In the genomic region with DNA sequence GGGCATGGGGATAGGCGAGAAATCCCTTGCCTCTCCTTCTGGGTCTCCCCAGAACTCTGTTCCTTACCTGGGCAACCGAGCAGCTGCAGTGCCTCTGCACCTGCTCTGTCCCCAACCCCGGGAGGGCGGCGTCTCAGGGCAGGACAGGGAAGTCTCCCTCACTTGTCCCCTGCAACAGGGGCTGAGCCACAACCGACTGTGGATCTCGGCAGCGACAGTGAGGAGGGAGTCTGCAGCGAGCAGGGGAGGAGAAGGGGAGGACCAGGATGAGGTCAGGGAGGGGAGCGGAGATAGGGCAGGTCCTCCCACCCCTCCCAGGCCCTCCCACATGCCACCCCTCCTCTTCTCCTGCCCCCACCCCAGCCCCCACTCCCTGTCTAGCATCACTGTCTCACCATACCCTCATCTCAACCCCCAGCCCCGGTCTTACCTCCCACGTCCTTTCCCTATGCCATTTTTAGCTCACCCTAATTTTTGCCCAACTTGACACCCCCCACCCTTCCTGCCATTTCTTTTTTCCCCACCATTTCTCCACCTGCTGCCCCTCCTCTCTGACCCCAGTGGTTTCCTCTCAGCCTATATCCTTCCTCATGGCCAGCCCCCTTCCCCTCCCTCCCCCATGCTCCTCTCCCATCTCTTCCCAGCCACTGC, we compare ENCODE assay signal across 9 cellular contexts. TPM values are rescaled to one million over a fixed set of nuclear protein-coding genes. Genes with fewer than 3 reads are reported as not detected.
A peak's percentile ranks its signal among the peaks of the same experiment; 100 is the strongest.
DNase-seq lines count a peak whose midpoint lies in the region; ATAC-seq and TF ChIP-seq lines count a peak whose summit lies in the region.
"Had no signal": no experiment of that assay in that cellular context is flagged by ENCODE, and none has a peak within 500 bp of the region (broad histone marks: within the 10 kb centered on the region; RNA-seq: fewer than 3 reads in every experiment).

A gene with protein sequence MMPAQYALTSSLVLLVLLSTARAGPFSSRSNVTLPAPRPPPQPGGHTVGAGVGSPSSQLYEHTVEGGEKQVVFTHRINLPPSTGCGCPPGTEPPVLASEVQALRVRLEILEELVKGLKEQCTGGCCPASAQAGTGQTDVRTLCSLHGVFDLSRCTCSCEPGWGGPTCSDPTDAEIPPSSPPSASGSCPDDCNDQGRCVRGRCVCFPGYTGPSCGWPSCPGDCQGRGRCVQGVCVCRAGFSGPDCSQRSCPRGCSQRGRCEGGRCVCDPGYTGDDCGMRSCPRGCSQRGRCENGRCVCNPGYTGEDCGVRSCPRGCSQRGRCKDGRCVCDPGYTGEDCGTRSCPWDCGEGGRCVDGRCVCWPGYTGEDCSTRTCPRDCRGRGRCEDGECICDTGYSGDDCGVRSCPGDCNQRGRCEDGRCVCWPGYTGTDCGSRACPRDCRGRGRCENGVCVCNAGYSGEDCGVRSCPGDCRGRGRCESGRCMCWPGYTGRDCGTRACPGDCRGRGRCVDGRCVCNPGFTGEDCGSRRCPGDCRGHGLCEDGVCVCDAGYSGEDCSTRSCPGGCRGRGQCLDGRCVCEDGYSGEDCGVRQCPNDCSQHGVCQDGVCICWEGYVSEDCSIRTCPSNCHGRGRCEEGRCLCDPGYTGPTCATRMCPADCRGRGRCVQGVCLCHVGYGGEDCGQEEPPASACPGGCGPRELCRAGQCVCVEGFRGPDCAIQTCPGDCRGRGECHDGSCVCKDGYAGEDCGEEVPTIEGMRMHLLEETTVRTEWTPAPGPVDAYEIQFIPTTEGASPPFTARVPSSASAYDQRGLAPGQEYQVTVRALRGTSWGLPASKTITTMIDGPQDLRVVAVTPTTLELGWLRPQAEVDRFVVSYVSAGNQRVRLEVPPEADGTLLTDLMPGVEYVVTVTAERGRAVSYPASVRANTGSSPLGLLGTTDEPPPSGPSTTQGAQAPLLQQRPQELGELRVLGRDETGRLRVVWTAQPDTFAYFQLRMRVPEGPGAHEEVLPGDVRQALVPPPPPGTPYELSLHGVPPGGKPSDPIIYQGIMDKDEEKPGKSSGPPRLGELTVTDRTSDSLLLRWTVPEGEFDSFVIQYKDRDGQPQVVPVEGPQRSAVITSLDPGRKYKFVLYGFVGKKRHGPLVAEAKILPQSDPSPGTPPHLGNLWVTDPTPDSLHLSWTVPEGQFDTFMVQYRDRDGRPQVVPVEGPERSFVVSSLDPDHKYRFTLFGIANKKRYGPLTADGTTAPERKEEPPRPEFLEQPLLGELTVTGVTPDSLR (N-terminal part only) (minus strand): TSS at position 225 of the 651 bp plus-strand sequence. CDS start 11,140 bp downstream, outside the sequence.

- H3K36me3 Mint-ChIP-seq in CD8-positive, alpha-beta T cell: peaks cover 9% of the 10 kb centered on the region
- peaks cover 2% of the 10 kb centered on the region for H3K36me3 Mint-ChIP-seq in progenitor cell of endocrine pancreas (ENCODE audit: insufficient read depth)

- H3K4me1 Mint-ChIP-seq in CD8-positive, alpha-beta T cell (ENCODE audit: low read depth): peaks cover 26% of the 10 kb centered on the region
- H3K4me1 Mint-ChIP-seq in progenitor cell of endocrine pancreas (ENCODE audit: low read depth): peaks cover 14% of the 10 kb centered on the region

- no peak for TF ChIP-seq RAD21 in SK-N-SH (IDR thresholded peaks at IDR 0.05; ENCODE audit: low read length)

- no peak for TF ChIP-seq EP300 in SK-N-SH (IDR thresholded peaks at IDR 0.05; ENCODE audit: borderline replicate concordance in 1 of 2, low read depth in 1 of 2, low read length in 1 of 2)

- no peaks in the 10 kb centered on the region for H3K79me2 ChIP-seq in SK-N-SH (ENCODE audit: insufficient read depth)

- no peak within 1 kb of the TSS for H3K27ac ChIP-seq in CD8-positive, alpha-beta T cell (ENCODE audit: low read depth, low read length)
- H3K27ac ChIP-seq in SK-N-SH (ENCODE audit: low read depth in 2 of 2, low read length in 1 of 2): no peak within 1 kb of the TSS
- peak within 1 kb of the TSS; percentile 80 to 96 (median 90) for H3K27ac ChIP-seq in heart right ventricle

- H3F3A ChIP-seq in SK-N-SH (replicated peaks; ENCODE audit: insufficient read depth): peaks cover 24% of the 10 kb centered on the region

- peaks cover 16% of the 10 kb centered on the region for H3K27me3 Mint-ChIP-seq in CD8-positive, alpha-beta T cell (ENCODE audit: low read depth)
- H3K27me3 Mint-ChIP-seq in progenitor cell of endocrine pancreas: peaks cover 24% of the 10 kb centered on the region

- peak within 1 kb of the TSS; percentile 53; the same call in 1 of the 2 replicates for H3K4me2 ChIP-seq in SK-N-SH

- peaks cover 20% of the 10 kb centered on the region for H3K4me1 ChIP-seq in CD8-positive, alpha-beta T cell (ENCODE audit: insufficient read depth, low read length)
- peaks cover 3 to 13% of the 10 kb centered on the region in 2 experiments; a peak in 3 of 4 replicates for H3K4me1 ChIP-seq in SK-N-SH (ENCODE audit: control insufficient read depth in 1 of 2, insufficient read depth in 2 of 2, low read depth in 1 of 2, low read length in 1 of 2)
- H3K4me1 ChIP-seq in heart right ventricle: peaks cover 36 to 97% (median 76%) of the 10 kb centered on the region in 9 donors

- no peaks in the 10 kb centered on the region for H3K9me2 ChIP-seq in SK-N-SH

- no peak within 1 kb of the TSS for H3K4me3 ChIP-seq in CD8-positive, alpha-beta T cell (ENCODE audit: low read depth, low read length)
- H3K4me3 ChIP-seq in SK-N-SH (ENCODE audit: low read depth in 2 of 2, low read length in 1 of 2) (no peak within 1 kb of the TSS), heart right ventricle (peak within 1 kb of the TSS; percentile 34 to 82 (median 64))

- no peaks in the 10 kb centered on the region for H3K27me3 ChIP-seq in CD8-positive, alpha-beta T cell (ENCODE audit: insufficient read depth, low read length)
- H3K27me3 ChIP-seq in SK-N-SH (ENCODE audit: insufficient read depth): no peaks in the 10 kb centered on the region; the same call in 1 of the 2 replicates
- H3K27me3 ChIP-seq in heart right ventricle: peaks cover 0 to 9% (median 0%) of the 10 kb centered on the region in 7 donors

- no peak for DNase-seq in CD8-positive, alpha-beta T cell
- peak; percentile 41 for DNase-seq in SK-N-SH
- peak; percentile 57 to 59 for DNase-seq in heart right ventricle
- DNase-seq in progenitor cell of endocrine pancreas (ENCODE audit: low spot score, unreplicated experiment): no peak
- DNase-seq in GM19238 (ENCODE audit: insufficient read length, low spot score): no peak
- DNase-seq: activated naive CD4-positive, alpha-beta T cell treated with anti-CD3 and anti-CD28 coated beads for 36 hours had no signal

- 29% methylated on average over 8 of the region's 12 CpGs for WGBS in SK-N-SH (ENCODE audit: low lambda C conversion rate)
- 9 to 14% methylated on average over 12 of the region's 12 CpGs for WGBS in heart right ventricle, 2 donors

- H3K27ac Mint-ChIP-seq in CD8-positive, alpha-beta T cell: peak within 1 kb of the TSS; percentile 52
- peak within 1 kb of the TSS; percentile 76 for H3K27ac Mint-ChIP-seq in progenitor cell of endocrine pancreas
- H3K27ac Mint-ChIP-seq: activated naive CD4-positive, alpha-beta T cell treated with anti-CD3 and anti-CD28 coated beads for 36 hours had no signal

- no peak within 1 kb of the TSS for H2AFZ ChIP-seq in SK-N-SH (ENCODE audit: low read depth)

- CTCF ChIA-PET in CD8-positive, alpha-beta T cell (lab: Charles Lee): interaction anchor here (3.1 kb wide), 1 partner anchor 9 kb away, joined by 18 read pairs; no protein-coding TSS in a partner anchor
- CTCF ChIA-PET in SK-N-SH (lab: Yijun Ruan, JAX): interaction anchor here (1.1 to 2.4 kb wide), 4 partner anchors 9 to 19 kb away, joined by 3 to 16 read pairs (median 5); a partner anchor contains a TSS

- no peak within 1 kb of the TSS for H3K4me3 Mint-ChIP-seq in CD8-positive, alpha-beta T cell
- no peak within 1 kb of the TSS for H3K4me3 Mint-ChIP-seq in progenitor cell of endocrine pancreas (ENCODE audit: low read depth)
- H3K4me3 Mint-ChIP-seq: activated naive CD4-positive, alpha-beta T cell treated with anti-CD3 and anti-CD28 coated beads for 36 hours had no signal

- peak; percentile 48 for ATAC-seq in CD8-positive, alpha-beta T cell
- ATAC-seq in heart right ventricle (peak; percentile 34 to 53 (median 43)), GM21526 (IDR thresholded peaks at IDR 0.05; ENCODE audit: low FRiP score, unreplicated experiment) (no peak), GM21825 (IDR thresholded peaks at IDR 0.05; ENCODE audit: unreplicated experiment) (no peak), HG03025 (IDR thresholded peaks at IDR 0.05; ENCODE audit: low FRiP score, unreplicated experiment) (no peak)

- intact Hi-C loops in CD8-positive, alpha-beta T cell (cut with DNase I, micrococcal nuclease): no loop called here
- intact Hi-C loops in heart right ventricle (cut with DNase I): no loop called here

- H3K9me3 ChIP-seq in CD8-positive, alpha-beta T cell (ENCODE audit: low read length): no peaks in the 10 kb centered on the region
- no peaks in the 10 kb centered on the region for H3K9me3 ChIP-seq in SK-N-SH
- H3K9me3 ChIP-seq in heart right ventricle: no peaks in the 10 kb centered on the region

- no peak for TF ChIP-seq CTCF in CD8-positive, alpha-beta T cell (IDR thresholded peaks at IDR 0.05)
- TF ChIP-seq CTCF in SK-N-SH (IDR thresholded peaks at IDR 0.05): no peak
- TF ChIP-seq CTCF in heart right ventricle (IDR thresholded peaks at IDR 0.05): no peak
- TF ChIP-seq CTCF in progenitor cell of endocrine pancreas (IDR thresholded peaks at IDR 0.05; ENCODE audit: unreplicated experiment): no peak

- no peaks in the 10 kb centered on the region for H3K36me3 ChIP-seq in CD8-positive, alpha-beta T cell (ENCODE audit: insufficient read depth, low read length)
- no peaks in the 10 kb centered on the region for H3K36me3 ChIP-seq in SK-N-SH (replicated peaks in 1 of 2; ENCODE audit: control insufficient read depth in 1 of 2, insufficient read depth in 2 of 2, low read length in 1 of 2)
- peaks cover 0 to 3% (median 0%) of the 10 kb centered on the region in 9 donors for H3K36me3 ChIP-seq in heart right ventricle

- H3K9ac ChIP-seq in SK-N-SH: no peak within 1 kb of the TSS

- POLR2A ChIA-PET in CD8-positive, alpha-beta T cell (lab: Charles Lee): interaction anchor here (0.6 kb wide), 1 partner anchor 33 kb away, joined by 3 read pairs; no protein-coding TSS in a partner anchor
- POLR2A ChIA-PET in SK-N-SH (lab: Yijun Ruan, JAX): interaction anchor here (0.9 kb wide), 1 partner anchor 15 kb away, joined by 5 read pairs; no protein-coding TSS in a partner anchor

- no peaks in the 10 kb centered on the region for H3K9me3 Mint-ChIP-seq in CD8-positive, alpha-beta T cell
- no peaks in the 10 kb centered on the region for H3K9me3 Mint-ChIP-seq in progenitor cell of endocrine pancreas (ENCODE audit: low read depth)
- H3K9me3 Mint-ChIP-seq: activated naive CD4-positive, alpha-beta T cell treated with anti-CD3 and anti-CD28 coated beads for 36 hours had no signal

- H4K20me1 ChIP-seq in SK-N-SH (ENCODE audit: insufficient read depth): no peaks in the 10 kb centered on the region

RNA-seq across cellular contexts. Expression of the gene that starts here (rescaled TPM):
- total RNA-seq in CD8-positive, alpha-beta T cell: 10 to 100 TPM in 1 of 2 experiments, 1 to 10 TPM in 1; 9.7 to 13.8 TPM
- polyA plus RNA-seq in SK-N-SH (2012; rRNA removed) (0.48 and 0.55 TPM in 2 replicates), heart right ventricle (10 to 100 TPM; 49.0 to 96.7 TPM)
- 0.07 and 0.13 TPM in 2 replicates for polyA plus RNA-seq in SK-N-SH (2012; cell fraction: cytosol; rRNA removed)
- polyA plus RNA-seq in SK-N-SH (2012; cell fraction: nucleus; rRNA removed): 1.5 and 1.7 TPM in 2 replicates
- total RNA-seq in heart right ventricle (100 to 1,000 TPM in 1 of 10 donors, 10 to 100 TPM in 9; 36.2 to 123 (median 61.4) TPM), progenitor cell of endocrine pancreas (10.3 and 14.6 TPM in 2 replicates)

Comparison
In these comparisons a context has a peak if more than half of its experiments do, and no peak if none do; other contexts are left out.
1. RNA of the gene that starts here (polyA plus RNA-seq): 49.0 to 96.7 TPM in heart right ventricle; 0.07 to 1.7 TPM in SK-N-SH; every median in the first group is over 10 times any median in the second.
2. ATAC-seq: peak in CD8-positive, alpha-beta T cell (single experiment) and heart right ventricle (8 of 8); none in GM21526 (single experiment), GM21825 (single experiment) and HG03025 (single experiment).
3. DNase-seq: peak in SK-N-SH (single experiment) and heart right ventricle (2 of 2); none in CD8-positive, alpha-beta T cell (0 of 7), progenitor cell of endocrine pancreas (single experiment) and GM19238 (single experiment).
4. H3K27ac ChIP-seq: peak in heart right ventricle (10 of 10); none in CD8-positive, alpha-beta T cell (single experiment) and SK-N-SH (0 of 2).
5. H3K4me3 ChIP-seq: peak in heart right ventricle (10 of 10); none in CD8-positive, alpha-beta T cell (single experiment) and SK-N-SH (0 of 2).